33 cellular contexts compared by ENCODE assay signal in the genomic region with DNA sequence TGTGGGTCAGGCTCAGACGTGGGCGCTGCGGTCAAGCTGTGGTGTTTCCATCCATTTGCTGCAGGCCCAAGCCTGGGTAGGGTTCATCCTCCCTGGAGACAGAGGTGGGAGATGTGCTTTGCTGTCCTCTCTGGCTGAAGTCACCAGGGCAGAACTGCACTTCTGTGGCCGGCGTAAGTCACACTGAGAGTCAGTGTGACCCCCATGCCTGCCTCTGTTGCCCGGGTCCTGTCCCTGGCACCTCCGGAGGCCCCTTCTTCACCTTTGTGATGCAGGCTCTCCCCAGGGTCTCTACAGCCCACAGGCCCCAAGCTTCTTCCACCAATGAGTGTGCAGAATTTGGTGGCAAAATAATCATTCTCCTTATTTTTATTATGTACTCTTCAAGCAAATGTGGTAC. TPM values are rescaled to one million over a fixed set of nuclear protein-coding genes. Genes with fewer than 3 reads are reported as not detected.
"Had no signal": no experiment of that assay in that cellular context is flagged by ENCODE, and none has a peak within 500 bp of the region (broad histone marks: within the 10 kb centered on the region; RNA-seq: fewer than 3 reads in every experiment).

No MANE protein-coding gene starts in this region.

- DNase-seq: activated B cell treated with CpG ODN at 0.5 μM for 24 hours; activated CD8-positive, alpha-beta memory T cell treated with anti-CD3 and anti-CD28 coated beads, Interleukin-2, amount 10 ng/mL, durations not matched to agents 7 days and 5 days; activated CD8-positive, alpha-beta T cell treated with anti-CD3 and anti-CD28 coated beads, Interleukin-2, amount 10 ng/mL, durations not matched to agents 7 days and 5 days; activated naive CD4-positive, alpha-beta T cell treated with Interleukin-2 at 50 U/mL for 16 hours; activated T-cell treated with anti-CD3 and anti-CD28 coated beads, Interleukin-2, amount 50 U/mL, for 48 hours; cortex of kidney; islet precursor cell; mammary epithelial cell; naive thymus-derived CD4-positive, alpha-beta T cell; nucleus accumbens; stimulated activated CD4-positive, alpha-beta T cell treated with anti-CD3 and anti-CD28 coated beads, Interleukin-4, amount 100 ng/mL, for 24 hours; stimulated activated naive CD8-positive, alpha-beta T cell treated with anti-CD3 and anti-CD28 coated beads, Interleukin-15, amount 100 ng/mL, for 72 hours; substantia nigra; T-helper 1 cell had no signal

- H3K9me3 Mint-ChIP-seq: activated B cell treated with CpG ODN at 0.5 μM for 24 hours; mesothelial cell of epicardium; naive thymus-derived CD4-positive, alpha-beta T cell; neural crest cell; stimulated activated memory B cell treated with anti-CD40 and anti-IgM and Interleukin-4, amounts not matched to agents 10 μg/mL and 1 μg/mL and 100 μg/mL, for 72 hours had no signal

- H3K9me3 ChIP-seq: ascending aorta, gastroesophageal sphincter, thyroid gland, upper lobe of left lung had no signal

- H3K4me1 Mint-ChIP-seq: activated B cell treated with CpG ODN at 0.5 μM for 24 hours; stimulated activated memory B cell treated with anti-CD40 and anti-IgM and Interleukin-4, amounts not matched to agents 10 μg/mL and 1 μg/mL and 100 μg/mL, for 72 hours; stimulated activated naive CD8-positive, alpha-beta T cell treated with anti-CD3 and anti-CD28 coated beads, Interleukin-15, amount 100 ng/mL, for 72 hours had no signal

- H3K36me3 ChIP-seq: ascending aorta, cardiac muscle cell, gastroesophageal sphincter, thyroid gland, upper lobe of left lung had no signal

- H3K27ac Mint-ChIP-seq: activated B cell treated with CpG ODN at 0.5 μM for 24 hours; activated CD8-positive, alpha-beta memory T cell treated with anti-CD3 and anti-CD28 coated beads, Interleukin-2, amount 10 ng/mL, durations not matched to agents 7 days and 5 days; activated CD8-positive, alpha-beta T cell treated with anti-CD3 and anti-CD28 coated beads, Interleukin-2, amount 10 ng/mL, durations not matched to agents 7 days and 5 days; activated naive CD8-positive, alpha-beta T cell; activated T-helper 2 cell treated with anti-CD3 and anti-CD28 coated beads, Interferon-gamma antibody, Interleukin-2, Interleukin-4, amounts not matched to agents 10 μg/mL and 5 μg/mL and 100 μg/mL, durations not matched to agents 14 hours and 24 hours and 36 hours; brain; mesothelial cell of epicardium; naive thymus-derived CD4-positive, alpha-beta T cell; stimulated activated memory B cell treated with anti-CD40 and anti-IgM and Interleukin-4, amounts not matched to agents 10 μg/mL and 1 μg/mL and 100 μg/mL, for 72 hours; stimulated activated naive CD8-positive, alpha-beta T cell treated with anti-CD3 and anti-CD28 coated beads, Interleukin-15, amount 100 ng/mL, for 72 hours; T-helper 2 cell treated with Interferon-gamma antibody and Interleukin-4, amounts not matched to agents 5 μg/mL and 100 μg/mL, for 36 hours had no signal

- H3K27me3 ChIP-seq: ascending aorta, cardiac muscle cell, gastroesophageal sphincter, hepatocyte, thyroid gland, upper lobe of left lung had no signal

- H3K27me3 Mint-ChIP-seq: activated naive CD8-positive, alpha-beta T cell; naive thymus-derived CD4-positive, alpha-beta T cell; stimulated activated memory B cell treated with anti-CD40 and anti-IgM and Interleukin-4, amounts not matched to agents 10 μg/mL and 1 μg/mL and 100 μg/mL, for 72 hours; stimulated activated naive CD8-positive, alpha-beta T cell treated with anti-CD3 and anti-CD28 coated beads, Interleukin-15, amount 100 ng/mL, for 72 hours had no signal

- H3K27ac ChIP-seq: ascending aorta, cardiac muscle cell, gastroesophageal sphincter, hepatocyte, parathyroid adenoma, thyroid gland, upper lobe of left lung had no signal

- H3K36me3 Mint-ChIP-seq: activated CD8-positive, alpha-beta memory T cell treated with anti-CD3 and anti-CD28 coated beads, Interleukin-2, amount 10 ng/mL, durations not matched to agents 7 days and 5 days; activated naive CD8-positive, alpha-beta T cell; brain; mesothelial cell of epicardium; stimulated activated memory B cell treated with anti-CD40 and anti-IgM and Interleukin-4, amounts not matched to agents 10 μg/mL and 1 μg/mL and 100 μg/mL, for 72 hours had no signal

- ATAC-seq: activated CD8-positive, alpha-beta memory T cell treated with anti-CD3 and anti-CD28 coated beads, Interleukin-2, amount 10 ng/mL, durations not matched to agents 7 days and 5 days; activated CD8-positive, alpha-beta T cell treated with anti-CD3 and anti-CD28 coated beads, Interleukin-2, amount 10 ng/mL, durations not matched to agents 7 days and 5 days; gastroesophageal sphincter; naive thymus-derived CD4-positive, alpha-beta T cell; right cardiac atrium; stimulated activated memory B cell treated with anti-CD40 and anti-IgM and Interleukin-4, amounts not matched to agents 10 μg/mL and 1 μg/mL and 100 μg/mL, for 72 hours; stimulated activated naive CD8-positive, alpha-beta T cell treated with anti-CD3 and anti-CD28 coated beads, Interleukin-15, amount 100 ng/mL, for 72 hours had no signal

- H3K4me1 ChIP-seq: parathyroid adenoma, thyroid gland had no signal

- H3K4me3 ChIP-seq: ascending aorta, cardiac muscle cell, gastroesophageal sphincter, hepatocyte, thyroid gland, upper lobe of left lung had no signal

- H3K4me3 Mint-ChIP-seq: activated B cell treated with CpG ODN at 0.5 μM for 24 hours; activated CD8-positive, alpha-beta memory T cell treated with anti-CD3 and anti-CD28 coated beads, Interleukin-2, amount 10 ng/mL, durations not matched to agents 7 days and 5 days; activated CD8-positive, alpha-beta T cell treated with anti-CD3 and anti-CD28 coated beads, Interleukin-2, amount 10 ng/mL, durations not matched to agents 7 days and 5 days; activated naive CD8-positive, alpha-beta T cell; brain; mesothelial cell of epicardium; naive thymus-derived CD4-positive, alpha-beta T cell; neural crest cell; stimulated activated memory B cell treated with anti-CD40 and anti-IgM and Interleukin-4, amounts not matched to agents 10 μg/mL and 1 μg/mL and 100 μg/mL, for 72 hours; stimulated activated naive CD8-positive, alpha-beta T cell treated with anti-CD3 and anti-CD28 coated beads, Interleukin-15, amount 100 ng/mL, for 72 hours; T-helper 2 cell treated with Interferon-gamma antibody and Interleukin-4, amounts not matched to agents 5 μg/mL and 100 μg/mL, for 36 hours had no signal

RNA-seq across cellular contexts. Expression of a gene that starts 53.8 kb away (rescaled TPM):
- total RNA-seq: activated B cell treated with CpG ODN at 0.5 μM for 24 hours; activated CD8-positive, alpha-beta T cell treated with anti-CD3 and anti-CD28 coated beads, Interleukin-2, amount 10 ng/mL, durations not matched to agents 7 days and 5 days; ascending aorta; endothelial cell of umbilical vein; fibroblast of lung; fibroblast of villous mesenchyme; pulmonary artery endothelial cell had no signal
